Comparison of ENCODE assay signal across 18 cellular contexts in the genomic region with DNA sequence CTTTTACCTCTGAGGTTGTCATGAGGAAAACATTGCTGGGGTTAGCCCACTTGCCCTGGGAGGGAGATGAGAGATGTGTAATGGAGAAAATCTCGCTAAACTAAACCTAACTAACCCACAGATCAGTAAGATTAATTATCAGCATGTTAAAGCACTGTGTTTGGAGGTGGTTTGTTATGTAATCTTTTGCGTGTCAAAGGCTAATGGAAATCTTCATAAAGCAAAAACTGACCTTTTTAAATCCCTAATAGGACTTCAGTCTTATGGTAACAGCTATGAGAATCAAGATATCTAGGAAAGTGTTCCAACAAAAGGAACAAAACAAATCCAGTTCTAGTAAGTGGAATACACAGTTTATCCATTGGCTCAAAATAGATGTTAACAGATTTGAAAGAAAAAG.
DNase-seq lines count a peak whose midpoint lies in the region; ATAC-seq and TF ChIP-seq lines count a peak whose summit lies in the region.
"Had no signal": no experiment of that assay in that cellular context is flagged by ENCODE, and none has a peak within 500 bp of the region (broad histone marks: within the 10 kb centered on the region; RNA-seq: fewer than 3 reads in every experiment).

No MANE protein-coding gene starts in this region.

- H3K36me3 ChIP-seq in hepatocyte (replicated peaks; ENCODE audit: insufficient read depth, low read depth) (no peaks in the 10 kb centered on the region), Peyer's patch (no peaks in the 10 kb centered on the region)
- H3K36me3 ChIP-seq: BLaER1 treated with 17β-estradiol and CSF1 and Interleukin-3, amounts not matched to agents 10 nM and 100 nM had no signal

- H3K4me1 Mint-ChIP-seq in HFFc6 (ENCODE audit: low read depth): peaks cover 4% of the 10 kb centered on the region; the same call in 1 of the 2 replicates
- no peaks in the 10 kb centered on the region for H3K4me1 Mint-ChIP-seq in nephron progenitor cell
- H3K4me1 Mint-ChIP-seq: B cell, IgD-negative memory B cell had no signal

- H3K27ac ChIP-seq in hepatocyte (peak overlapping the region; percentile 12), Peyer's patch (no peak overlapping the region)
- H3K27ac ChIP-seq: BLaER1 treated with 17β-estradiol and CSF1 and Interleukin-3, amounts not matched to agents 10 nM and 100 nM; HL-60 had no signal

- no peak for TF ChIP-seq POLR2A in Peyer's patch (IDR thresholded peaks at IDR 0.05)

- TF ChIP-seq CTCF in HFFc6 (IDR thresholded peaks at IDR 0.05): no peak
- TF ChIP-seq CTCF in hepatocyte (IDR thresholded peaks at IDR 0.05; ENCODE audit: poor library complexity): no peak
- TF ChIP-seq CTCF in nephron progenitor cell (IDR thresholded peaks at IDR 0.05): no peak
- TF ChIP-seq CTCF in Peyer's patch (IDR thresholded peaks at IDR 0.05): no peak

- H3K9me3 ChIP-seq in hepatocyte (ENCODE audit: low read depth): no peaks in the 10 kb centered on the region
- no peaks in the 10 kb centered on the region for H3K9me3 ChIP-seq in Peyer's patch
- H3K9me3 ChIP-seq: BLaER1 treated with 17β-estradiol and CSF1 and Interleukin-3, amounts not matched to agents 10 nM and 100 nM had no signal

- no peaks in the 10 kb centered on the region for H3K4me1 ChIP-seq in hepatocyte (ENCODE audit: insufficient read depth)
- H3K4me1 ChIP-seq in Peyer's patch: no peaks in the 10 kb centered on the region
- H3K4me1 ChIP-seq: BLaER1 treated with 17β-estradiol and CSF1 and Interleukin-3, amounts not matched to agents 10 nM and 100 nM had no signal

- H3K4me3 Mint-ChIP-seq in HFFc6 (no peak overlapping the region), nephron progenitor cell (no peak overlapping the region)
- H3K4me3 Mint-ChIP-seq: B cell; CD8-positive, alpha-beta T cell; H9; IgD-negative memory B cell had no signal

- no peak for DNase-seq in HFFc6
- peak; percentile 34 for DNase-seq in amniotic epithelial cell (ENCODE audit: low read depth)
- DNase-seq in hepatocyte (ENCODE audit: low spot score): no peak
- DNase-seq in nephron progenitor cell: no peak
- DNase-seq in Peyer's patch: no peak
- DNase-seq in COLO829 (ENCODE audit: low spot score): no peak
- DNase-seq: CD8-positive, alpha-beta T cell; DMS 273 treated with DMSO at 0.1 percent for 48 hours; DMS53; DND-41; EL; H9 had no signal

- no peaks in the 10 kb centered on the region for H4K20me1 ChIP-seq in hepatocyte (ENCODE audit: insufficient read depth, poor library complexity, severe bottlenecking)
- H4K20me1 ChIP-seq: BLaER1 treated with 17β-estradiol and CSF1 and Interleukin-3, amounts not matched to agents 10 nM and 100 nM had no signal

- H3K27me3 Mint-ChIP-seq in HFFc6 (ENCODE audit: insufficient read depth) (peaks cover 5% of the 10 kb centered on the region), nephron progenitor cell (ENCODE audit: low read depth, poor library complexity) (no peaks in the 10 kb centered on the region)
- H3K27me3 Mint-ChIP-seq: B cell, IgD-negative memory B cell had no signal

- no peaks in the 10 kb centered on the region for H3K79me2 ChIP-seq in hepatocyte

- no peak overlapping the region for H2AFZ ChIP-seq in hepatocyte

- ATAC-seq in GM19452 (IDR thresholded peaks at IDR 0.05; ENCODE audit: unreplicated experiment): no peak
- ATAC-seq: CD8-positive, alpha-beta T cell; GM12878 had no signal

- H3K4me3 ChIP-seq in hepatocyte (no peak overlapping the region), Peyer's patch (no peak overlapping the region)
- H3K4me3 ChIP-seq: BLaER1 treated with 17β-estradiol and CSF1 and Interleukin-3, amounts not matched to agents 10 nM and 100 nM; GM12878 had no signal

- H3K9me3 Mint-ChIP-seq in HFFc6 (no peaks in the 10 kb centered on the region), nephron progenitor cell (no peaks in the 10 kb centered on the region)
- H3K9me3 Mint-ChIP-seq: CD8-positive, alpha-beta T cell; H9; IgD-negative memory B cell had no signal

- H3K4me2 ChIP-seq in hepatocyte: no peak overlapping the region
- H3K4me2 ChIP-seq: BLaER1 treated with 17β-estradiol and CSF1 and Interleukin-3, amounts not matched to agents 10 nM and 100 nM had no signal

- H3K36me3 Mint-ChIP-seq in HFFc6 (ENCODE audit: low read depth) (peaks cover 5% of the 10 kb centered on the region; the same call in 1 of the 2 replicates), nephron progenitor cell (ENCODE audit: low read depth) (no peaks in the 10 kb centered on the region)
- H3K36me3 Mint-ChIP-seq: CD8-positive, alpha-beta T cell; IgD-negative memory B cell had no signal

- 67% methylated on average over 2 of the region's 2 CpGs for WGBS in hepatocyte (ENCODE audit: low lambda C conversion rate, missing lambda C conversion rate)

- no peaks in the 10 kb centered on the region for H3K9me2 ChIP-seq in hepatocyte (replicated peaks; ENCODE audit: insufficient read depth)

- no peaks in the 10 kb centered on the region for H3K27me3 ChIP-seq in hepatocyte
- no peaks in the 10 kb centered on the region for H3K27me3 ChIP-seq in Peyer's patch
- H3K27me3 ChIP-seq: BLaER1 treated with 17β-estradiol and CSF1 and Interleukin-3, amounts not matched to agents 10 nM and 100 nM had no signal

- H3K27ac Mint-ChIP-seq in HFFc6 (peak overlapping the region; percentile 44), nephron progenitor cell (peak overlapping the region; percentile 70)
- H3K27ac Mint-ChIP-seq: B cell; CD8-positive, alpha-beta T cell; H9; IgD-negative memory B cell had no signal
